ENCODE assay signal across 22 cellular contexts in the genomic region with DNA sequence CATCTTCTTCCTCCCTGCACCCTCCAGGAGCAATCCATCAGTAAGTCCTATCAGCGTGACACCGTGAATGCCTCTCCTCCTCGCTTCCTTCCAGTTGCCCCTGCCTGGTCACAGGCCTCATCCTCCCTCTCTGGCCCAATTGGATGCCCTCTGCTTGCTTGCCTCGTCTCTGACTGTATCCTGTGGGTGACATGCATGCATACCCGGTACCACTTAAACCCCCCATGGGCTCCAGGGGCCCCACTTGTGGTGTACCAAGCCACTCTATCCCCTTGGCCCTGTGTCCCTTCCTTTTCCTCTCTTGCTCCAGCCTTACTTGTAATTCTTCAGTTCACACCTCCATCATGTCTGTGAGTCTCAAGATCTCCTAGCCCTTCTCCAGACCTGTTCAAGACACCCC.
DNase-seq lines count a peak whose midpoint lies in the region; ATAC-seq and TF ChIP-seq lines count a peak whose summit lies in the region.
"Had no signal": no experiment of that assay in that cellular context is flagged by ENCODE, and none has a peak within 500 bp of the region (broad histone marks: within the 10 kb centered on the region; RNA-seq: fewer than 3 reads in every experiment).

No MANE protein-coding gene starts in this region.

- no peak overlapping the region for H3K23ac ChIP-seq in IMR-90 (ENCODE audit: low read depth, low read length)

- H3K27ac ChIP-seq in IMR-90 (ENCODE audit: insufficient read depth, low read length) (no peak overlapping the region), sigmoid colon (no peak overlapping the region)
- H3K27ac ChIP-seq: C4-2B, KMS-11 had no signal

- H3K56ac ChIP-seq in IMR-90 (ENCODE audit: extremely low read depth, insufficient read depth, low read length) = no peak overlapping the region

- ATAC-seq in IMR-90 (ENCODE audit: low read depth) = no peak
- no peak for ATAC-seq in HG02981 (IDR thresholded peaks at IDR 0.05; ENCODE audit: unreplicated experiment)
- ATAC-seq in GM19035 (IDR thresholded peaks at IDR 0.05; ENCODE audit: unreplicated experiment) = no peak
- no peak for ATAC-seq in HG03108 (IDR thresholded peaks at IDR 0.05; ENCODE audit: unreplicated experiment)
- no peak for ATAC-seq in HG03342 (IDR thresholded peaks at IDR 0.05; ENCODE audit: unreplicated experiment)
- ATAC-seq: HCT116, PC-3 had no signal

- intact Hi-C loops in IMR-90 (cut with micrococcal nuclease) (no loop called here), sigmoid colon (cut with DNase I) (no loop called here)

- DNase-seq in GM20000 (ENCODE audit: low spot score) = peak; percentile 5
- no peak for DNase-seq in IMR-90
- peak; percentile 31 for DNase-seq in islet precursor cell
- DNase-seq in sigmoid colon = peak; percentile 38
- DNase-seq: ACHN, AML-193, DMS79 treated with DMSO at 0.1 percent for 48 hours, NCI-H187, NCI-H2107, NCI-H2227 treated with DMSO at 0.1 percent for 48 hours, NCI-H524, PC-3, RPMI8226, SHP77 treated with DMSO at 0.1 percent for 48 hours had no signal

- peaks cover 2% of the 10 kb centered on the region; the same call in 1 of the 2 replicates for H3K9me3 ChIP-seq in IMR-90 (ENCODE audit: control insufficient read depth, insufficient read depth, low read length)
- no peaks in the 10 kb centered on the region for H3K9me3 ChIP-seq in sigmoid colon

- in situ Hi-C loops in IMR-90 (cut with MboI; ENCODE audit: low sequenced_read_pairs) = no loop called here

- no peak overlapping the region for H2BK20ac ChIP-seq in IMR-90 (ENCODE audit: low read depth, low read length)

- H4K91ac ChIP-seq in IMR-90 (ENCODE audit: insufficient read depth, low read depth, low read length) = no peak overlapping the region

- no peak overlapping the region for H2BK5ac ChIP-seq in IMR-90 (ENCODE audit: low read depth, low read length, poor library complexity, severe bottlenecking)

- H3K9me1 ChIP-seq in IMR-90 (ENCODE audit: insufficient read depth, low read length) = peaks cover 24% of the 10 kb centered on the region

- H2AFZ ChIP-seq in IMR-90 (replicated peaks; ENCODE audit: low read length, poor library complexity) = no peak overlapping the region

- no peak overlapping the region for H3K14ac ChIP-seq in IMR-90 (replicated peaks; ENCODE audit: low read depth, low read length)

- no peak overlapping the region for H4K8ac ChIP-seq in IMR-90 (ENCODE audit: low read depth in 2 of 2, low read length in 2 of 2)

- TF ChIP-seq CTCF in GM20000 (IDR thresholded peaks at IDR 0.05; ENCODE audit: extremely low read depth, missing control alignments) (no peak), IMR-90 (conservative IDR thresholded peaks at IDR 0.05; ENCODE audit: low read depth, low read length) (no peak), sigmoid colon (IDR thresholded peaks at IDR 0.05) (no peak)

- peaks cover 38% of the 10 kb centered on the region for H3K36me3 ChIP-seq in IMR-90 (ENCODE audit: control insufficient read depth, insufficient read depth, low read length)
- H3K36me3 ChIP-seq in sigmoid colon = no peaks in the 10 kb centered on the region

- BruUV-seq in IMR-90 (replicated peaks; lab: Mats Ljungman, UMichigan) = no TSS peak

- H3K4me3 ChIP-seq in IMR-90 (ENCODE audit: insufficient read depth, low read depth, low read length) (no peak overlapping the region), sigmoid colon (no peak overlapping the region)

- WGBS in IMR-90 (ENCODE audit: extremely low coverage in 2 of 2, insufficient read length in 1 of 2), 2 experiments = 90% methylated on average over 2 of the region's 5 CpGs; no CpG with 5 or more reads in 1 of the 2 experiments
- 82 to 88% methylated on average over 5 of the region's 5 CpGs for WGBS in sigmoid colon, 2 donors

- no peak overlapping the region for H3K9ac ChIP-seq in IMR-90 (ENCODE audit: low read depth, low read length)
- H3K9ac ChIP-seq: KMS-11, SK-N-SH had no signal

- H2BK120ac ChIP-seq in IMR-90 (ENCODE audit: low read depth, low read length) = no peak overlapping the region

- no peak overlapping the region; the same call in 1 of the 2 replicates for H3K4ac ChIP-seq in IMR-90 (ENCODE audit: low read depth, low read length)

- dilution Hi-C loops in IMR-90 (cut with HindIII; ENCODE audit: low sequenced_read_pairs, unreplicated experiment) = no loop called here

- no peak overlapping the region for H3K18ac ChIP-seq in IMR-90 (ENCODE audit: low read depth, low read length)

- no peak overlapping the region for H4K5ac ChIP-seq in IMR-90 (ENCODE audit: low read depth, low read length)

- H4K20me1 ChIP-seq in IMR-90 (ENCODE audit: insufficient read depth, low read length) = peaks cover 21% of the 10 kb centered on the region

- H2BK15ac ChIP-seq in IMR-90 (ENCODE audit: low read depth, low read length) = no peak overlapping the region

- no peak for TF ChIP-seq RAD21 in IMR-90 (IDR thresholded peaks at IDR 0.05; ENCODE audit: low read length)

- H2AK5ac ChIP-seq in IMR-90 (ENCODE audit: low read depth, low read length) = no peak overlapping the region

- no peak overlapping the region for H3K4me2 ChIP-seq in IMR-90 (ENCODE audit: low read depth, low read length)
- H3K4me2 ChIP-seq: KMS-11, SK-N-SH had no signal

- TF ChIP-seq POLR2A in IMR-90 (IDR thresholded peaks at IDR 0.05; ENCODE audit: low read depth, low read length) (no peak), sigmoid colon (IDR thresholded peaks at IDR 0.05) (no peak)

- H3K27me3 ChIP-seq in IMR-90 (ENCODE audit: control insufficient read depth, insufficient read depth, low read length) (no peaks in the 10 kb centered on the region), sigmoid colon (no peaks in the 10 kb centered on the region)

- POLR2A ChIA-PET in IMR-90 (lab: Charles Lee; ENCODE audit: unreplicated experiment) = no interaction called here

- H2AK9ac ChIP-seq in IMR-90 (replicated peaks; ENCODE audit: low read depth, low read length, poor library complexity) = peak overlapping the region; percentile 9

- H3K4me1 ChIP-seq in IMR-90 (ENCODE audit: control insufficient read depth, insufficient read depth, low read length) (peaks cover 14% of the 10 kb centered on the region), sigmoid colon (no peaks in the 10 kb centered on the region)

- CTCF ChIA-PET in IMR-90 (lab: Yijun Ruan, JAX) = no interaction called here

- H3K79me1 ChIP-seq in IMR-90 (ENCODE audit: low read depth in 1 of 2, low read length in 2 of 2) = peaks cover 0 to 37% of the 10 kb centered on the region in 2 experiments; a peak in 3 of 4 replicates

- no peak for TF ChIP-seq EP300 in sigmoid colon (IDR thresholded peaks at IDR 0.05)

TF ChIP-seq in IMR-90, 13 proteins besides CTCF, POLR2A, EP300 and RAD21:
- no peak for TF ChIP-seq FOS (IDR thresholded peaks at IDR 0.05; ENCODE audit: low read depth, low read length)
- TF ChIP-seq NFE2L2 (IDR thresholded peaks at IDR 0.05; ENCODE audit: low read depth, low read length) = no peak
- TF ChIP-seq RFX5 (IDR thresholded peaks at IDR 0.05; ENCODE audit: low read depth, low read length) = no peak
- TF ChIP-seq, protein P1, sequence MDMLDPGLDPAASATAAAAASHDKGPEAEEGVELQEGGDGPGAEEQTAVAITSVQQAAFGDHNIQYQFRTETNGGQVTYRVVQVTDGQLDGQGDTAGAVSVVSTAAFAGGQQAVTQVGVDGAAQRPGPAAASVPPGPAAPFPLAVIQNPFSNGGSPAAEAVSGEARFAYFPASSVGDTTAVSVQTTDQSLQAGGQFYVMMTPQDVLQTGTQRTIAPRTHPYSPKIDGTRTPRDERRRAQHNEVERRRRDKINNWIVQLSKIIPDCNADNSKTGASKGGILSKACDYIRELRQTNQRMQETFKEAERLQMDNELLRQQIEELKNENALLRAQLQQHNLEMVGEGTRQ (IDR thresholded peaks at IDR 0.05; ENCODE audit: low read depth, low read length) = no peak
- no peak for TF ChIP-seq BHLHE40 (IDR thresholded peaks at IDR 0.05; ENCODE audit: low read depth, low read length)
- no peak for TF ChIP-seq CHD1 (IDR thresholded peaks at IDR 0.05; ENCODE audit: low read depth, low read length)
- TF ChIP-seq CEBPB (IDR thresholded peaks at IDR 0.05; ENCODE audit: low read depth, low read length) = no peak
- no peak for TF ChIP-seq MAFK (IDR thresholded peaks at IDR 0.05; ENCODE audit: low read depth, low read length)
- TF ChIP-seq MAZ (IDR thresholded peaks at IDR 0.05; ENCODE audit: borderline replicate concordance, low read depth, low read length) = no peak
- TF ChIP-seq SMC3 (IDR thresholded peaks at IDR 0.05; ENCODE audit: low read depth, low read length) = no peak
- TF ChIP-seq, protein P2, sequence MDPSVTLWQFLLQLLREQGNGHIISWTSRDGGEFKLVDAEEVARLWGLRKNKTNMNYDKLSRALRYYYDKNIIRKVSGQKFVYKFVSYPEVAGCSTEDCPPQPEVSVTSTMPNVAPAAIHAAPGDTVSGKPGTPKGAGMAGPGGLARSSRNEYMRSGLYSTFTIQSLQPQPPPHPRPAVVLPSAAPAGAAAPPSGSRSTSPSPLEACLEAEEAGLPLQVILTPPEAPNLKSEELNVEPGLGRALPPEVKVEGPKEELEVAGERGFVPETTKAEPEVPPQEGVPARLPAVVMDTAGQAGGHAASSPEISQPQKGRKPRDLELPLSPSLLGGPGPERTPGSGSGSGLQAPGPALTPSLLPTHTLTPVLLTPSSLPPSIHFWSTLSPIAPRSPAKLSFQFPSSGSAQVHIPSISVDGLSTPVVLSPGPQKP (IDR thresholded peaks at IDR 0.05; ENCODE audit: borderline replicate concordance, low read depth, low read length) = no peak
- TF ChIP-seq RCOR1 (IDR thresholded peaks at IDR 0.05; ENCODE audit: insufficient replicate concordance, low read length) = no peak
- no peak for TF ChIP-seq MXI1 (IDR thresholded peaks at IDR 0.05; ENCODE audit: borderline replicate concordance, low read depth, low read length)
